Comparison of ENCODE assay signal across 8 cellular contexts in genomic region chr1:165629848-165630628, GRCh38. TPM values are rescaled to one million over a fixed set of nuclear protein-coding genes. Genes with fewer than 3 reads are reported as not detected.
DNase-seq lines count a peak whose midpoint lies in the region; ATAC-seq, FAIRE-seq and TF ChIP-seq lines count a peak whose summit lies in the region.

No MANE protein-coding gene starts in this region.

- H3K36me3 ChIP-seq in colonic mucosa (no peaks in the 10 kb centered on the region), neural cell (ENCODE audit: insufficient read depth, low read length) (no peaks in the 10 kb centered on the region)

- H4K20me1 ChIP-seq in neural cell (ENCODE audit: insufficient read depth), result no peaks in the 10 kb centered on the region

- peak overlapping the region; percentile 86 to 92 for H3K27ac ChIP-seq in A549
- H3K27ac ChIP-seq in colonic mucosa, result peak overlapping the region; percentile 88
- peak overlapping the region; percentile 22 for H3K27ac ChIP-seq in neural cell (ENCODE audit: low read length)

- CTCF ChIA-PET in A549 (lab: Yijun Ruan, JAX), result interaction anchor here (0.7 to 0.8 kb wide), 2 partner anchors 29 to 36 kb away, joined by 3 to 4 read pairs; no protein-coding TSS in a partner anchor

- H3K27me3 ChIP-seq in colonic mucosa (no peaks in the 10 kb centered on the region), neural cell (ENCODE audit: insufficient read depth, low read depth, low read length) (no peaks in the 10 kb centered on the region)

- WGBS in A549 (ENCODE audit: missing lambda C conversion rate), result 11% methylated on average over 17 of the region's 26 CpGs

- H3K9ac ChIP-seq in colonic mucosa (ENCODE audit: low read depth in 2 of 2, low read length in 2 of 2) (peak overlapping the region; percentile 62 to 98), neural cell (ENCODE audit: low read length) (peak overlapping the region; percentile 68)

- H2AFZ ChIP-seq in neural cell (ENCODE audit: low read depth, low read length), result peak overlapping the region; percentile 73

- intact Hi-C loops in colonic mucosa (cut with DNase I), result loop anchor here (10.0 kb wide), 1 partner anchor 135 kb away; the partner anchor contains the start of gene TMCO1

- H3K4me1 ChIP-seq in A549, result peaks cover 33% of the 10 kb centered on the region
- peaks cover 8% of the 10 kb centered on the region for H3K4me1 ChIP-seq in colonic mucosa

- no peak for TF ChIP-seq POLR2A in A549 (IDR thresholded peaks at IDR 0.05; ENCODE audit: low read length)

- TF ChIP-seq RAD21 in A549 (conservative IDR thresholded peaks at IDR 0.05 in 1 of 2, IDR thresholded peaks at IDR 0.05 in 1 of 2) (no peak), neural cell (conservative IDR thresholded peaks at IDR 0.05) (no peak)

- DNase-seq in A549 (ENCODE audit: low read depth in 1 of 2, low spot score in 1 of 2) (peak in 1 of 2 experiments; percentile 24), NCI-H128 (lab: John Stamatoyannopoulos, UW; ENCODE audit: unreplicated experiment) (peak; percentile 69), colonic mucosa (peak; percentile 28), NCI-H2107 treated with DMSO at 0.1 percent for 48 hours (lab: John Stamatoyannopoulos, UW; ENCODE audit: unreplicated experiment) (no peak), OCI-M1 (lab: John Stamatoyannopoulos, UW) (no peak)
- no peak for DNase-seq in stimulated activated CD4-positive, alpha-beta T cell treated with anti-CD3 and anti-CD28 coated beads, Interleukin-4, amount 100 ng/mL, for 1 hour

- H3K4me3 ChIP-seq in A549 (peak overlapping the region; percentile 72), colonic mucosa (peak overlapping the region; percentile 62), neural cell (ENCODE audit: low read length) (peak overlapping the region; percentile 82)

- POLR2A ChIA-PET in A549 (lab: Yijun Ruan, JAX), result interaction anchor here (0.7 to 1.1 kb wide), 3 partner anchors 30 to 139 kb away, joined by 3 to 5 read pairs (median 4); partner anchors contain the start of gene TMCO1

- ATAC-seq in A549 (peak in 1 of 2 experiments; percentile 3; a peak in 1 of 6 replicates), GM18517 (IDR thresholded peaks at IDR 0.05; ENCODE audit: unreplicated experiment) (peak; percentile 0)

- H3K4me2 ChIP-seq in A549, result peak overlapping the region; percentile 93
- H3K4me2 ChIP-seq in neural cell (ENCODE audit: low read length), result peak overlapping the region; percentile 84

- H3K9me2 ChIP-seq in neural cell (ENCODE audit: insufficient read depth, low read length), result no peaks in the 10 kb centered on the region

- H3F3A ChIP-seq in neural cell (ENCODE audit: insufficient read depth, low read length, poor library complexity, severe bottlenecking), result no peaks in the 10 kb centered on the region

- H3K9me3 ChIP-seq in A549 (no peaks in the 10 kb centered on the region), colonic mucosa (no peaks in the 10 kb centered on the region), neural cell (ENCODE audit: low read length) (no peaks in the 10 kb centered on the region)

- peaks cover 4% of the 10 kb centered on the region for H3K79me2 ChIP-seq in neural cell (replicated peaks; ENCODE audit: insufficient read depth, low read length)

- no peak for TF ChIP-seq EP300 in A549 (IDR thresholded peaks at IDR 0.05)
- no peak for TF ChIP-seq EP300 in neural cell (conservative IDR thresholded peaks at IDR 0.05; ENCODE audit: poor library complexity, severe bottlenecking)

- no peak for FAIRE-seq in A549 (lab: Jason Lieb, UNC)

- TF ChIP-seq CTCF in A549 (IDR thresholded peaks at IDR 0.05) (no peak), colonic mucosa (IDR thresholded peaks at IDR 0.05) (no peak), neural cell (IDR thresholded peaks at IDR 0.05; ENCODE audit: poor library complexity, severe bottlenecking) (no peak)

TF ChIP-seq in A549, 52 proteins besides CTCF, POLR2A, EP300 and RAD21:
- TF ChIP-seq MAFK (IDR thresholded peaks at IDR 0.05; ENCODE audit: partially characterized antibody) (peak; percentile 57), ZNF302 (CRISPR knock-in tag; IDR thresholded peaks at IDR 0.05) (no peak)

TF ChIP-seq in neural cell, 6 proteins besides CTCF, POLR2A, EP300 and RAD21:
- TF ChIP-seq TAF1 (IDR thresholded peaks at IDR 0.05; ENCODE audit: low read depth) (no peak), EZH2 (IDR thresholded peaks at IDR 0.05; ENCODE audit: borderline replicate concordance, insufficient read depth, low read length, poor library complexity, severe bottlenecking) (no peak), MXI1 (conservative IDR thresholded peaks at IDR 0.05; ENCODE audit: poor library complexity, severe bottlenecking) (no peak), POLR2AphosphoS5 (IDR thresholded peaks at IDR 0.05) (no peak), REST (IDR thresholded peaks at IDR 0.05; ENCODE audit: borderline replicate concordance) (no peak), SMC3 (conservative IDR thresholded peaks at IDR 0.05; ENCODE audit: poor library complexity) (no peak)

RNA-seq across cellular contexts. Expression of gene MGST3, which starts 1.0 kb away (rescaled TPM):
- 216 and 245 TPM in 2 replicates for polyA plus RNA-seq in A549 (2011; rRNA removed)
- 254 and 257 TPM in 2 replicates for polyA plus RNA-seq in A549 (2012; cell fraction: cytosol; rRNA removed)
- polyA plus RNA-seq in A549 (2012; cell fraction: nucleus; rRNA removed), result 137 and 208 TPM in 2 replicates
- polyA plus RNA-seq in A549 (2017; fragmentation: RNase III; extraction: RNeasy Plus Mini Kit Qiagen cat#74134 plus additional on column Dnase treatment), result 208 to 225 TPM (median 217 TPM) in 3 replicates
- polyA minus RNA-seq in A549 (2011; rRNA and poly(A)+ RNA removed), result 111 and 113 TPM in 2 replicates
- 100 to 1,000 TPM; 338 to 410 TPM for total RNA-seq in colonic mucosa
- polyA plus RNA-seq in neural cell, result 213 and 219 TPM in 2 replicates
- 65.7 and 66.3 TPM in 2 replicates for polyA minus RNA-seq in neural cell

Comparison
In these comparisons a context has a peak if more than half of its experiments do, and no peak if none do; other contexts are left out.
1. DNase-seq: peak in NCI-H128 (single experiment) and colonic mucosa (single experiment); none in NCI-H2107 treated with DMSO at 0.1 percent for 48 hours (single experiment), OCI-M1 (single experiment) and stimulated activated CD4-positive, alpha-beta T cell treated with anti-CD3 and anti-CD28 coated beads, Interleukin-4, amount 100 ng/mL, for 1 hour (single experiment).
2. H3K27ac ChIP-seq: peak in every context shown above with its lines; median percentile 89 in A549; 88 in colonic mucosa; 22 in neural cell.
3. Peak in every context shown above with its lines, with median percentiles within 50 percentile points of each other: H3K4me3 ChIP-seq.